Comparison of ENCODE assay signal across 8 cellular contexts in genomic region chr12:94941440-94941862, GRCh38.
DNase-seq lines count a peak whose midpoint lies in the region; ATAC-seq, FAIRE-seq and TF ChIP-seq lines count a peak whose summit lies in the region.

No MANE protein-coding gene starts in this region.

- H3K27ac ChIP-seq in ACC112 (ENCODE audit: low read depth, low read length) (peak overlapping the region; percentile 89), uterus (no peak overlapping the region), spleen (peak overlapping the region in 1 of 8 donors; percentile 10)

- no peaks in the 10 kb centered on the region for H3K27me3 ChIP-seq in ACC112 (ENCODE audit: insufficient read depth, low read length)
- H3K27me3 ChIP-seq in bronchial epithelial cell (ENCODE audit: control insufficient read depth, insufficient read depth, low read length) = no peaks in the 10 kb centered on the region
- H3K27me3 ChIP-seq in uterus = no peaks in the 10 kb centered on the region
- H3K27me3 ChIP-seq in spleen (replicated peaks in 1 of 7) = no peaks in the 10 kb centered on the region

- no peak overlapping the region for H3K4me3 Mint-ChIP-seq in T-helper 1 cell treated with Interleukin-12 subunit alpha and Interleukin-12 subunit beta and Interleukin-4 antibody, amounts not matched to agents 30 μg/mL and 1 μg/mL, for 36 hours
- peak overlapping the region; percentile 74 for H3K4me3 Mint-ChIP-seq in natural killer cell

- DNase-seq in bronchial epithelial cell (ENCODE audit: low read depth) (peak; percentile 98), natural killer cell (peak; percentile 58), uterus (peak; percentile 18 to 20), spleen (no peak), NCI-H1048 (lab: John Stamatoyannopoulos, UW) (no peak)

- H2AFZ ChIP-seq in ACC112 (ENCODE audit: low read length, unreplicated experiment) = peak overlapping the region; percentile 61

- H3K36me3 ChIP-seq in ACC112 (ENCODE audit: insufficient read depth, low read length) (no peaks in the 10 kb centered on the region), bronchial epithelial cell (ENCODE audit: control insufficient read depth, insufficient read depth, low read length) (no peaks in the 10 kb centered on the region), uterus (no peaks in the 10 kb centered on the region), spleen (no peaks in the 10 kb centered on the region)

- H3K79me2 ChIP-seq in ACC112 (ENCODE audit: control insufficient read depth, insufficient read depth, low read length, unreplicated experiment) = no peaks in the 10 kb centered on the region

- FAIRE-seq in bronchial epithelial cell (lab: Jason Lieb, UNC) = peak; percentile 98

- H3K9me3 ChIP-seq in uterus (no peaks in the 10 kb centered on the region), spleen (peaks cover 0 to 12% (median 0%) of the 10 kb centered on the region in 8 donors)

- peak overlapping the region; percentile 73 for H3K27ac Mint-ChIP-seq in T-helper 1 cell treated with Interleukin-12 subunit alpha and Interleukin-12 subunit beta and Interleukin-4 antibody, amounts not matched to agents 30 μg/mL and 1 μg/mL, for 36 hours
- H3K27ac Mint-ChIP-seq in natural killer cell = peak overlapping the region; percentile 90 to 93

- peaks cover 20% of the 10 kb centered on the region for H3K9me3 Mint-ChIP-seq in T-helper 1 cell treated with Interleukin-12 subunit alpha and Interleukin-12 subunit beta and Interleukin-4 antibody, amounts not matched to agents 30 μg/mL and 1 μg/mL, for 36 hours
- peaks cover 8 to 9% of the 10 kb centered on the region in 2 donors for H3K9me3 Mint-ChIP-seq in natural killer cell

- TF ChIP-seq CTCF in bronchial epithelial cell (IDR thresholded peaks at IDR 0.05; ENCODE audit: insufficient read depth, low read length, severe bottlenecking) (no peak), natural killer cell (IDR thresholded peaks at IDR 0.05) (no peak), uterus (IDR thresholded peaks at IDR 0.05) (no peak), spleen (IDR thresholded peaks at IDR 0.05 in 8 of 11, conservative IDR thresholded peaks at IDR 0.05 in 3 of 11) (no peak)

- H3K4me1 ChIP-seq in ACC112 (ENCODE audit: control insufficient read depth, insufficient read depth, low read length, unreplicated experiment) = peaks cover 19% of the 10 kb centered on the region
- no peaks in the 10 kb centered on the region for H3K4me1 ChIP-seq in uterus
- H3K4me1 ChIP-seq in spleen = peaks cover 0 to 30% (median 8%) of the 10 kb centered on the region in 6 donors

- peaks cover 39% of the 10 kb centered on the region for H3K4me1 Mint-ChIP-seq in T-helper 1 cell treated with Interleukin-12 subunit alpha and Interleukin-12 subunit beta and Interleukin-4 antibody, amounts not matched to agents 30 μg/mL and 1 μg/mL, for 36 hours (ENCODE audit: low read depth)
- H3K4me1 Mint-ChIP-seq in natural killer cell = peaks cover 61 to 70% of the 10 kb centered on the region in 2 donors

- no peaks in the 10 kb centered on the region for H3K27me3 Mint-ChIP-seq in T-helper 1 cell treated with Interleukin-12 subunit alpha and Interleukin-12 subunit beta and Interleukin-4 antibody, amounts not matched to agents 30 μg/mL and 1 μg/mL, for 36 hours (ENCODE audit: low read depth)
- no peaks in the 10 kb centered on the region for H3K27me3 Mint-ChIP-seq in natural killer cell (ENCODE audit: low read depth in 2 of 2)

- intact Hi-C loops in natural killer cell (cut with micrococcal nuclease) (loop anchor here (1.0 kb wide), 1 partner anchor 62 kb away; the partner anchor contains the start of gene NDUFA12), uterus (cut with DNase I; ENCODE audit: low total_unique reads) (no loop called here), spleen (cut with DNase I; ENCODE audit: low total_unique reads) (no loop called here)

- H3K36me3 Mint-ChIP-seq in T-helper 1 cell treated with Interleukin-12 subunit alpha and Interleukin-12 subunit beta and Interleukin-4 antibody, amounts not matched to agents 30 μg/mL and 1 μg/mL, for 36 hours (ENCODE audit: low read depth) = peaks cover 8% of the 10 kb centered on the region
- peaks cover 16% of the 10 kb centered on the region for H3K36me3 Mint-ChIP-seq in natural killer cell

- ATAC-seq in HG02852 (IDR thresholded peaks at IDR 0.05; ENCODE audit: unreplicated experiment) (peak; percentile 70), natural killer cell (peak; percentile 78 to 90 (median 85))

- 24 to 66% (median 42%) methylated on average over 7 of the region's 7 CpGs for WGBS in spleen, 5 donors

- H3K4me3 ChIP-seq in ACC112 (ENCODE audit: low read depth, low read length) (peak overlapping the region; percentile 18), bronchial epithelial cell (ENCODE audit: low read depth, low read length) (no peak overlapping the region), uterus (no peak overlapping the region), spleen (no peak overlapping the region)

- TF ChIP-seq POLR2A in uterus (IDR thresholded peaks at IDR 0.05) (no peak), spleen (IDR thresholded peaks at IDR 0.05) (no peak)

Comparison
In these comparisons a context has a peak if more than half of its experiments do, and no peak if none do; other contexts are left out.
1. DNase-seq: peak in bronchial epithelial cell (single experiment), natural killer cell (single experiment) and uterus (2 of 2); none in spleen (single experiment) and NCI-H1048 (single experiment).